ENCODE assay signal across 8 cellular contexts in genomic region chr19:15448778-15449619, GRCh38. TPM values are rescaled to one million over a fixed set of nuclear protein-coding genes. Genes with fewer than 3 reads are reported as not detected.
DNase-seq lines count a peak whose midpoint lies in the region; ATAC-seq and TF ChIP-seq lines count a peak whose summit lies in the region.

No MANE protein-coding gene starts in this region.

- H3K27me3 ChIP-seq in cardiac muscle cell (peaks cover 3% of the 10 kb centered on the region), esophagus squamous epithelium (peaks cover 0 to 11% (median 0%) of the 10 kb centered on the region in 4 donors)

- intact Hi-C loops in left cardiac atrium (cut with DNase I) (no loop called here), esophagus squamous epithelium (cut with DNase I) (no loop called here)

- no peak for TF ChIP-seq CTCF in cardiac muscle cell (IDR thresholded peaks at IDR 0.05; ENCODE audit: low read depth, low read length)
- no peak for TF ChIP-seq CTCF in esophagus squamous epithelium (IDR thresholded peaks at IDR 0.05)

- H3K4me1 ChIP-seq in cardiac muscle cell (ENCODE audit: low read depth) (no peaks in the 10 kb centered on the region), esophagus squamous epithelium (peaks cover 14 to 30% (median 22%) of the 10 kb centered on the region in 3 donors)

- WGBS in esophagus squamous epithelium, 2 donors: 11 to 23% methylated on average over 3 to 7 of the region's 43 CpGs

- DNase-seq in cardiac muscle cell (ENCODE audit: low read depth in 1 of 2, low spot score in 1 of 2): peak; percentile 39 to 46
- DNase-seq in left cardiac atrium: no peak
- DNase-seq in RPMI7951 (ENCODE audit: low read depth): peak; percentile 49
- no peak for DNase-seq in esophagus squamous epithelium (lab: John Stamatoyannopoulos, UW)
- DNase-seq in retina: peak; percentile 43
- DNase-seq in mesenteric fat pad (ENCODE audit: low spot score): no peak
- DNase-seq in SKM-1 treated with dmso at 0.1 percent for 144 hours (lab: John Stamatoyannopoulos, UW; ENCODE audit: unreplicated experiment): no peak
- DNase-seq in HCEC 1CT: no peak

- H3K36me3 ChIP-seq in cardiac muscle cell: no peaks in the 10 kb centered on the region
- no peaks in the 10 kb centered on the region for H3K36me3 ChIP-seq in esophagus squamous epithelium

- H3K9me3 ChIP-seq in cardiac muscle cell (ENCODE audit: low read depth) (no peaks in the 10 kb centered on the region), esophagus squamous epithelium (no peaks in the 10 kb centered on the region)

- no peak overlapping the region for H3K27ac ChIP-seq in cardiac muscle cell
- peak overlapping the region; percentile 76 to 94 (median 86) for H3K27ac ChIP-seq in esophagus squamous epithelium

- H3K4me3 ChIP-seq in cardiac muscle cell: peak overlapping the region; percentile 87
- H3K4me3 ChIP-seq in esophagus squamous epithelium: peak overlapping the region; percentile 43 to 88 (median 70)

- TF ChIP-seq POLR2A in esophagus squamous epithelium (IDR thresholded peaks at IDR 0.05): no peak

- no peak for ATAC-seq in left cardiac atrium

RNA-seq across cellular contexts. Expression of gene WIZ, which starts 0.8 kb away (rescaled TPM):
- total RNA-seq in cardiac muscle cell (60.4 and 82.7 TPM in 2 replicates), left cardiac atrium (10 to 100 TPM; 26.9 to 28.7 TPM), esophagus squamous epithelium (10 to 100 TPM; 17.2 to 36.5 (median 30.0) TPM), mesenteric fat pad (37.6 TPM)
- 40.3 and 45.9 TPM in 2 replicates for polyA plus RNA-seq in cardiac muscle cell
- 4.2 and 7.1 TPM in 2 replicates for total RNA-seq in RPMI7951 (2014; rRNA removed; shearing (Covaris generic))

RNA-seq across cellular contexts. Expression of gene RASAL3, which starts 15.3 kb away (rescaled TPM):
- total RNA-seq in cardiac muscle cell: 0.14 TPM in 1 of 2 replicates, not detected in the other
- polyA plus RNA-seq in cardiac muscle cell: 0.46 TPM in 1 of 2 replicates, not detected in the other
- total RNA-seq in left cardiac atrium: 1 to 10 TPM; 1.7 to 2.0 TPM
- total RNA-seq in RPMI7951 (2014; rRNA removed; shearing (Covaris generic)): 0.72 and 0.88 TPM in 2 replicates
- total RNA-seq in esophagus squamous epithelium: 1 to 10 TPM; 2.2 to 5.7 (median 2.9) TPM
- 4.1 TPM for total RNA-seq in mesenteric fat pad

RNA-seq across cellular contexts. Expression of gene AKAP8L, which starts 30.2 kb away (rescaled TPM):
- total RNA-seq in cardiac muscle cell (207 and 410 TPM in 2 replicates), left cardiac atrium (10 to 100 TPM; 61.5 to 74.2 TPM), esophagus squamous epithelium (10 to 100 TPM; 33.9 to 90.2 (median 63.4) TPM), mesenteric fat pad (63.8 TPM)
- polyA plus RNA-seq in cardiac muscle cell: 235 and 328 TPM in 2 replicates
- 31.6 and 33.8 TPM in 2 replicates for total RNA-seq in RPMI7951 (2014; rRNA removed; shearing (Covaris generic))

RNA-seq across cellular contexts. Expression of gene PGLYRP2, which starts 30.3 kb away (rescaled TPM):
- total RNA-seq in cardiac muscle cell (not detected in 2 replicates), left cardiac atrium (not detected), esophagus squamous epithelium (not detected), mesenteric fat pad (not detected)
- polyA plus RNA-seq in cardiac muscle cell: not detected in 2 replicates
- total RNA-seq in RPMI7951 (2014; rRNA removed; shearing (Covaris generic)): not detected in 2 replicates

RNA-seq across cellular contexts. Expression of gene CYP4F22, which starts 59.3 kb away (rescaled TPM):
- total RNA-seq in cardiac muscle cell: not detected in 2 replicates
- polyA plus RNA-seq in cardiac muscle cell: not detected in 2 replicates
- not detected for total RNA-seq in left cardiac atrium
- total RNA-seq in RPMI7951 (2014; rRNA removed; shearing (Covaris generic)): not detected in 2 replicates
- total RNA-seq in esophagus squamous epithelium: 10 to 100 TPM in 2 of 4 donors, 1 to 10 TPM in 2; 3.2 to 19.4 (median 11.1) TPM
- total RNA-seq in mesenteric fat pad: not detected

Comparison
In these comparisons a context has a peak if more than half of its experiments do, and no peak if none do; other contexts are left out.
1. DNase-seq: peak in cardiac muscle cell (2 of 2), RPMI7951 (single experiment) and retina (single experiment); none in left cardiac atrium (single experiment), esophagus squamous epithelium (single experiment), mesenteric fat pad (single experiment), SKM-1 treated with dmso at 0.1 percent for 144 hours (single experiment) and HCEC 1CT (single experiment).